In the genomic region with DNA sequence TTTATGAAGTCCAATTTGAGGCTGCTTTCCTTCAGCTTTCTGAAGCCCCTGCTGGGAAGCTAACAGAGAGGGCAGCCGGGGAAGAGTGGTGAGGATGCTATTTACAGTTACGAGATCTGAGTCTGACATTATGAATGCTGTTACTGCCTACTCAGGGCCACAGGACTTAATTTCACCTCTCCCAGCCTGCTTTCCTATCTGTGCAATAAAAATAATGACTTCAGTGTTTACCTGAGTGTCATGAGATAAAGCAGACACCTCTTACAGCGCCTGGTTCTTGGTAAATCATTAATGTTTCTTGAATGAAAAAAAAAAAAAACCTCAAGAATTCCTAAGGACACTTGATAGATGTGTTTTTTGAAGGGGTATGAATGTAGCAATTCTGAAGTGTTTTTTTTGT, we compare ENCODE assay signal across 32 cellular contexts. TPM values are rescaled to one million over a fixed set of nuclear protein-coding genes. Genes with fewer than 3 reads are reported as not detected.
"Had no signal": no experiment of that assay in that cellular context is flagged by ENCODE, and none has a peak within 500 bp of the region (broad histone marks: within the 10 kb centered on the region; RNA-seq: fewer than 3 reads in every experiment).

No MANE protein-coding gene starts in this region.

- H3K36me3 ChIP-seq: breast epithelium, neutrophil, ovary, right lobe of liver, vagina had no signal

- H3K9me3 ChIP-seq: breast epithelium, neutrophil, ovary, right lobe of liver, vagina had no signal

- H3K4me3 Mint-ChIP-seq: activated naive CD8-positive, alpha-beta T cell treated with anti-CD3 and anti-CD28 coated beads for 36 hours; activated T-cell treated with anti-CD3 and anti-CD28 coated beads, Interleukin-2, amount 50 U/mL, for 4 hours; central memory CD8-positive, alpha-beta T cell; effector memory CD8-positive, alpha-beta T cell; naive thymus-derived CD8-positive, alpha-beta T cell; stimulated activated effector memory CD8-positive, alpha-beta T cell treated with anti-CD3 and anti-CD28 coated beads, Interleukin-12 subunit alpha, Interleukin-12 subunit beta, amount 100 ng/mL, for 72 hours; stimulated activated naive CD8-positive, alpha-beta T cell treated with anti-CD3 and anti-CD28 coated beads, Interleukin-15, amount 100 ng/mL, for 72 hours; T-helper 1 cell treated with Interleukin-12 subunit alpha and Interleukin-12 subunit beta and Interleukin-4 antibody, amounts not matched to agents 30 μg/mL and 1 μg/mL, for 36 hours had no signal

- H3K27ac Mint-ChIP-seq: activated naive CD8-positive, alpha-beta T cell treated with anti-CD3 and anti-CD28 coated beads for 36 hours; activated T-helper 2 cell treated with anti-CD3 and anti-CD28 coated beads, Interferon-gamma antibody, Interleukin-2, Interleukin-4, amounts not matched to agents 10 μg/mL and 5 μg/mL and 100 μg/mL, durations not matched to agents 14 hours and 24 hours and 36 hours; effector memory CD8-positive, alpha-beta T cell; naive thymus-derived CD8-positive, alpha-beta T cell; stimulated activated effector memory CD8-positive, alpha-beta T cell treated with anti-CD3 and anti-CD28 coated beads, Interleukin-12 subunit alpha, Interleukin-12 subunit beta, amount 100 ng/mL, for 72 hours; T-helper 1 cell treated with Interleukin-12 subunit alpha and Interleukin-12 subunit beta and Interleukin-4 antibody, amounts not matched to agents 30 μg/mL and 1 μg/mL, for 36 hours had no signal

- H3K4me3 ChIP-seq: breast epithelium, dorsolateral prefrontal cortex, ovary, right lobe of liver, skin epidermis, vagina had no signal

- H3K27ac ChIP-seq: breast epithelium, dorsolateral prefrontal cortex, neutrophil, ovary, right lobe of liver, skin epidermis, vagina had no signal

- DNase-seq: activated CD4-positive, alpha-beta T cell treated with anti-CD3 and anti-CD28 coated beads for 4 hours; activated CD4-positive, alpha-beta T cell treated with anti-CD3 and anti-CD28 coated beads, Interleukin-2, amount 50 U/mL, for 48 hours; activated CD4-positive, CD25-positive, alpha-beta regulatory T cell; activated CD8-positive, alpha-beta memory T cell treated with anti-CD3 and anti-CD28 coated beads, Interleukin-2, amount 50 U/mL, for 48 hours; activated naive CD4-positive, alpha-beta T cell; activated naive CD8-positive, alpha-beta T cell treated with anti-CD3 and anti-CD28 coated beads for 36 hours; activated T-cell treated with anti-CD3 and anti-CD28 coated beads, Interleukin-2, amount 50 U/mL, for 4 hours; dorsolateral prefrontal cortex; effector memory CD8-positive, alpha-beta T cell; foreskin melanocyte; hypothalamus; naive thymus-derived CD8-positive, alpha-beta T cell; ovary; right lobe of liver; stimulated activated CD4-positive, alpha-beta T cell treated with anti-CD3 and anti-CD28 coated beads, Interleukin-2, amount 100 ng/mL, for 24 hours; stimulated activated naive CD8-positive, alpha-beta T cell treated with anti-CD3 and anti-CD28 coated beads, Interleukin-15, amount 100 ng/mL, for 72 hours; T1000; trophoblast cell had no signal

- ATAC-seq: activated T-cell treated with anti-CD3 and anti-CD28 coated beads, Interleukin-2, amount 50 U/mL, for 4 hours; effector memory CD8-positive, alpha-beta T cell; esophagus mucosa; left lobe of liver; naive thymus-derived CD8-positive, alpha-beta T cell; right lobe of liver; stimulated activated effector memory CD8-positive, alpha-beta T cell treated with anti-CD3 and anti-CD28 coated beads, Interleukin-12 subunit alpha, Interleukin-12 subunit beta, amount 100 ng/mL, for 72 hours; stimulated activated naive CD8-positive, alpha-beta T cell treated with anti-CD3 and anti-CD28 coated beads, Interleukin-15, amount 100 ng/mL, for 72 hours had no signal

- H3K4me1 Mint-ChIP-seq: activated naive CD8-positive, alpha-beta T cell treated with anti-CD3 and anti-CD28 coated beads for 36 hours; central memory CD8-positive, alpha-beta T cell; naive thymus-derived CD8-positive, alpha-beta T cell; stimulated activated effector memory CD8-positive, alpha-beta T cell treated with anti-CD3 and anti-CD28 coated beads, Interleukin-12 subunit alpha, Interleukin-12 subunit beta, amount 100 ng/mL, for 72 hours; stimulated activated naive CD8-positive, alpha-beta T cell treated with anti-CD3 and anti-CD28 coated beads, Interleukin-15, amount 100 ng/mL, for 72 hours had no signal

- H3K9me3 Mint-ChIP-seq: activated naive CD8-positive, alpha-beta T cell treated with anti-CD3 and anti-CD28 coated beads for 36 hours; activated T-helper 2 cell treated with anti-CD3 and anti-CD28 coated beads, Interferon-gamma antibody, Interleukin-2, Interleukin-4, amounts not matched to agents 10 μg/mL and 5 μg/mL and 100 μg/mL, durations not matched to agents 14 hours and 24 hours and 36 hours; central memory CD8-positive, alpha-beta T cell; effector memory CD8-positive, alpha-beta T cell; stimulated activated effector memory CD8-positive, alpha-beta T cell treated with anti-CD3 and anti-CD28 coated beads, Interleukin-12 subunit alpha, Interleukin-12 subunit beta, amount 100 ng/mL, for 72 hours; stimulated activated naive CD8-positive, alpha-beta T cell treated with anti-CD3 and anti-CD28 coated beads, Interleukin-15, amount 100 ng/mL, for 72 hours; T-helper 1 cell treated with Interleukin-12 subunit alpha and Interleukin-12 subunit beta and Interleukin-4 antibody, amounts not matched to agents 30 μg/mL and 1 μg/mL, for 36 hours had no signal

- H3K36me3 Mint-ChIP-seq: activated naive CD8-positive, alpha-beta T cell treated with anti-CD3 and anti-CD28 coated beads for 36 hours; stimulated activated effector memory CD8-positive, alpha-beta T cell treated with anti-CD3 and anti-CD28 coated beads, Interleukin-12 subunit alpha, Interleukin-12 subunit beta, amount 100 ng/mL, for 72 hours had no signal

- H3K4me1 ChIP-seq: breast epithelium, right lobe of liver had no signal

- H3K27me3 ChIP-seq: breast epithelium, dorsolateral prefrontal cortex, neutrophil, ovary, right lobe of liver, vagina had no signal

RNA-seq across cellular contexts. Expression of a gene that starts 24.2 kb away (rescaled TPM):
- total RNA-seq: activated CD8-positive, alpha-beta memory T cell treated with anti-CD3 and anti-CD28 coated beads for 36 hours; activated naive CD8-positive, alpha-beta T cell treated with anti-CD3 and anti-CD28 coated beads for 36 hours; activated T-cell treated with anti-CD3 and anti-CD28 coated beads, Interleukin-2, amount 50 U/mL, for 4 hours; activated T-helper 2 cell treated with anti-CD3 and anti-CD28 coated beads, Interferon-gamma antibody, Interleukin-2, Interleukin-4, amounts not matched to agents 10 μg/mL and 5 μg/mL and 100 μg/mL, durations not matched to agents 14 hours and 24 hours and 36 hours; astrocyte; breast epithelium; dorsolateral prefrontal cortex; endothelial cell of umbilical vein; esophagus mucosa; left lobe of liver; lung microvascular endothelial cell; naive thymus-derived CD8-positive, alpha-beta T cell; ovary; right lobe of liver; vagina had no signal

RNA-seq across cellular contexts. Expression of a gene that starts 49.3 kb away (rescaled TPM):
- total RNA-seq: activated CD8-positive, alpha-beta memory T cell treated with anti-CD3 and anti-CD28 coated beads for 36 hours; activated naive CD8-positive, alpha-beta T cell treated with anti-CD3 and anti-CD28 coated beads for 36 hours; activated T-cell treated with anti-CD3 and anti-CD28 coated beads, Interleukin-2, amount 50 U/mL, for 4 hours; activated T-helper 2 cell treated with anti-CD3 and anti-CD28 coated beads, Interferon-gamma antibody, Interleukin-2, Interleukin-4, amounts not matched to agents 10 μg/mL and 5 μg/mL and 100 μg/mL, durations not matched to agents 14 hours and 24 hours and 36 hours; astrocyte; breast epithelium; dorsolateral prefrontal cortex; endothelial cell of umbilical vein; esophagus mucosa; left lobe of liver; lung microvascular endothelial cell; naive thymus-derived CD8-positive, alpha-beta T cell; ovary; right lobe of liver; vagina had no signal
